In the genomic region with DNA sequence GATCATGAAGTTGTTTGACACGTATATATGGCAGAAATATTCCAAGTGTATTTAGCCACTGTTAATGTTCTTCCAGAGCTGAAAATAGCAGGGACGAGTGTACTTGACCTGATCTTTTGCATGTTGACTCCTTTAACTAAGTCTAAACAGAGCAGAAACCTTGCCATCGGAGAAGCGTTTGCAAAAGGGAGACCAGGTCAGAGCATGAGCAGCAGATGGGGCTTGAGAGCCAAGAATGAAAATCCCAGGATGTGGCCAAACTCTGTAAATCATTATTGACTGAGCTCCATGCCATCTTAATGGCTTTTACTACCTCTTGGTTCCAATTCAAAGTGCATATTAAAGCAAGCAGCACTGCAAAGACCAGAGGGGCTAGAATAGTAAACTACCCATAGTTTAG, we compare ENCODE assay signal across 11 cellular contexts. TPM values are rescaled to one million over a fixed set of nuclear protein-coding genes. Genes with fewer than 3 reads are reported as not detected.
DNase-seq lines count a peak whose midpoint lies in the region; ATAC-seq, FAIRE-seq and TF ChIP-seq lines count a peak whose summit lies in the region.
"Had no signal": no experiment of that assay in that cellular context is flagged by ENCODE, and none has a peak within 500 bp of the region (broad histone marks: within the 10 kb centered on the region; RNA-seq: fewer than 3 reads in every experiment).

No MANE protein-coding gene starts in this region.

- no peak overlapping the region for H3K4me2 ChIP-seq in GM23338

- peaks cover 10% of the 10 kb centered on the region for H3K4me1 Mint-ChIP-seq in GM23338
- H3K4me1 Mint-ChIP-seq in activated naive CD8-positive, alpha-beta T cell treated with anti-CD3 and anti-CD28 coated beads for 36 hours = peaks cover 5% of the 10 kb centered on the region

- peaks cover 2% of the 10 kb centered on the region for H3K27me3 Mint-ChIP-seq in GM23338 (ENCODE audit: insufficient read depth, low read depth, poor library complexity)
- peaks cover 4% of the 10 kb centered on the region for H3K27me3 Mint-ChIP-seq in activated naive CD8-positive, alpha-beta T cell treated with anti-CD3 and anti-CD28 coated beads for 36 hours

- peaks cover 7% of the 10 kb centered on the region for H3K36me3 Mint-ChIP-seq in GM23338 (ENCODE audit: low read depth)
- no peaks in the 10 kb centered on the region for H3K36me3 Mint-ChIP-seq in activated naive CD8-positive, alpha-beta T cell treated with anti-CD3 and anti-CD28 coated beads for 36 hours
- H3K36me3 Mint-ChIP-seq: activated naive CD4-positive, alpha-beta T cell treated with anti-CD3 and anti-CD28 coated beads, Interleukin-2, amount 50 U/mL, for 72 hours had no signal

- H3K4me3 Mint-ChIP-seq in GM23338 = no peak overlapping the region
- H3K4me3 Mint-ChIP-seq in activated naive CD8-positive, alpha-beta T cell treated with anti-CD3 and anti-CD28 coated beads for 36 hours = no peak overlapping the region

- H3K36me3 ChIP-seq in A673 (ENCODE audit: insufficient read depth, low read length, poor library complexity, severe bottlenecking) (no peaks in the 10 kb centered on the region), GM23338 (ENCODE audit: insufficient read depth) (no peaks in the 10 kb centered on the region), kidney (ENCODE audit: control insufficient read depth in 1 of 2, insufficient read depth in 2 of 2, low read length in 2 of 2) (no peaks in the 10 kb centered on the region), ascending aorta (no peaks in the 10 kb centered on the region)

- ATAC-seq in GM23338 = peak; percentile 76
- ATAC-seq: activated naive CD4-positive, alpha-beta T cell treated with anti-CD3 and anti-CD28 coated beads, Interleukin-2, amount 50 U/mL, for 72 hours had no signal

- no peaks in the 10 kb centered on the region for H4K20me1 ChIP-seq in GM23338 (replicated peaks; ENCODE audit: insufficient read depth)

- CTCF ChIA-PET in A673 (lab: Charles Lee) = no interaction called here

- H3K27ac Mint-ChIP-seq in GM23338 = no peak overlapping the region
- H3K27ac Mint-ChIP-seq in activated naive CD8-positive, alpha-beta T cell treated with anti-CD3 and anti-CD28 coated beads for 36 hours = no peak overlapping the region
- H3K27ac Mint-ChIP-seq: activated naive CD4-positive, alpha-beta T cell treated with anti-CD3 and anti-CD28 coated beads, Interleukin-2, amount 50 U/mL, for 72 hours had no signal

- H3K9ac ChIP-seq in kidney (ENCODE audit: low read length in 2 of 2) = no peak overlapping the region

- H3K79me2 ChIP-seq in GM23338 (replicated peaks; ENCODE audit: insufficient read depth) = no peaks in the 10 kb centered on the region

- H3F3A ChIP-seq in GM23338 (replicated peaks; ENCODE audit: low read depth) = no peaks in the 10 kb centered on the region

- peak; percentile 4 for DNase-seq in A673 (ENCODE audit: low spot score)
- peak; percentile 52 for DNase-seq in GM23338 (ENCODE audit: low spot score)
- peak; percentile 26 for DNase-seq in SW480 (ENCODE audit: low spot score)
- no peak for DNase-seq in kidney
- no peak for DNase-seq in NOMO-1 treated with dmso at 0.1 percent for 144 hours (lab: John Stamatoyannopoulos, UW; ENCODE audit: unreplicated experiment)
- DNase-seq in ascending aorta (ENCODE audit: low spot score in 2 of 2) = no peak
- DNase-seq in stimulated activated naive CD4-positive, alpha-beta T cell (lab: John Stamatoyannopoulos, UW) = no peak
- DNase-seq in activated naive CD8-positive, alpha-beta T cell treated with anti-CD3 and anti-CD28 coated beads for 36 hours = no peak

- FAIRE-seq in kidney (lab: Jason Lieb, UNC) = peak; percentile 42

- TF ChIP-seq CTCF in A673 (conservative IDR thresholded peaks at IDR 0.05; ENCODE audit: low read depth, low read length) = no peak
- peak; percentile 48 to 66 for TF ChIP-seq CTCF in GM23338 (conservative IDR thresholded peaks at IDR 0.05; ENCODE audit: low read depth in 2 of 2)
- TF ChIP-seq CTCF in kidney (IDR thresholded peaks at IDR 0.05; ENCODE audit: borderline replicate concordance, extremely low read depth, insufficient read depth) = peak; percentile 49
- no peak for TF ChIP-seq CTCF in ascending aorta (IDR thresholded peaks at IDR 0.05)

- no peaks in the 10 kb centered on the region for H3K9me3 Mint-ChIP-seq in GM23338
- no peaks in the 10 kb centered on the region for H3K9me3 Mint-ChIP-seq in activated naive CD8-positive, alpha-beta T cell treated with anti-CD3 and anti-CD28 coated beads for 36 hours
- H3K9me3 Mint-ChIP-seq: activated naive CD4-positive, alpha-beta T cell treated with anti-CD3 and anti-CD28 coated beads, Interleukin-2, amount 50 U/mL, for 72 hours had no signal

- BruUV-seq in A673 (replicated peaks; lab: Mats Ljungman, UMichigan) = no TSS peak

- H2AFZ ChIP-seq in GM23338 = no peak overlapping the region

- no peaks in the 10 kb centered on the region for H3K9me3 ChIP-seq in A673 (ENCODE audit: low read depth, low read length, poor library complexity, severe bottlenecking)
- no peaks in the 10 kb centered on the region for H3K9me3 ChIP-seq in kidney (ENCODE audit: control insufficient read depth in 1 of 2, low read length in 2 of 2)
- H3K9me3 ChIP-seq in ascending aorta = no peaks in the 10 kb centered on the region

- POLR2A ChIA-PET in A673 (lab: Charles Lee; ENCODE audit: low non-redundant PET) = interaction anchor here (0.7 kb wide), 1 partner anchor 275 kb away, joined by 3 read pairs; no protein-coding TSS in a partner anchor

- peaks cover 6% of the 10 kb centered on the region for H3K9me2 ChIP-seq in GM23338 (ENCODE audit: insufficient read depth)

- H3K4me3 ChIP-seq in A673 (ENCODE audit: low read depth, low read length, poor library complexity, severe bottlenecking) = no peak overlapping the region
- H3K4me3 ChIP-seq in GM23338 = no peak overlapping the region
- no peak overlapping the region for H3K4me3 ChIP-seq in kidney (ENCODE audit: low read length in 2 of 2)
- H3K4me3 ChIP-seq in ascending aorta = no peak overlapping the region

- H3K4me1 ChIP-seq in A673 (ENCODE audit: insufficient read depth, low read length, poor library complexity, severe bottlenecking) = no peaks in the 10 kb centered on the region
- 0 out of 2 replicates have a peak, but pooled peaks cover 7% of the 10 kb centered on the region for H3K4me1 ChIP-seq in GM23338 (ENCODE audit: insufficient read depth)
- H3K4me1 ChIP-seq in kidney (ENCODE audit: control insufficient read depth in 1 of 2, insufficient read depth in 1 of 2, low read depth in 1 of 2, low read length in 2 of 2) = no peaks in the 10 kb centered on the region
- no peaks in the 10 kb centered on the region for H3K4me1 ChIP-seq in ascending aorta

- no peaks in the 10 kb centered on the region for H3K27me3 ChIP-seq in A673 (replicated peaks; ENCODE audit: insufficient read depth, low read depth, low read length, poor library complexity)
- H3K27me3 ChIP-seq in GM23338 (ENCODE audit: insufficient read depth) = no peaks in the 10 kb centered on the region
- H3K27me3 ChIP-seq in ascending aorta = no peaks in the 10 kb centered on the region

- intact Hi-C loops in A673 (cut with micrococcal nuclease; ENCODE audit: unreplicated experiment) (no loop called here), kidney (cut with DNase I) (no loop called here), ascending aorta (cut with DNase I) (no loop called here)

- H3K27ac ChIP-seq in A673 (ENCODE audit: low read depth, low read length, poor library complexity, severe bottlenecking) (no peak overlapping the region), GM23338 (ENCODE audit: low read depth) (no peak overlapping the region), kidney (ENCODE audit: low read depth in 2 of 2, low read length in 2 of 2) (no peak overlapping the region), ascending aorta (no peak overlapping the region)

TF ChIP-seq in GM23338, 12 proteins besides CTCF, POLR2A, EP300 and RAD21:
- TF ChIP-seq ETS1 (IDR thresholded peaks at IDR 0.05) (no peak), ZNF331 (CRISPR knock-in tag; IDR thresholded peaks at IDR 0.05; ENCODE audit: low read depth) (no peak), ZNF114 (CRISPR knock-in tag; IDR thresholded peaks at IDR 0.05) (no peak), JUNB (IDR thresholded peaks at IDR 0.05; ENCODE audit: unreplicated experiment) (no peak), STAT1 (IDR thresholded peaks at IDR 0.05; ENCODE audit: unreplicated experiment) (no peak), NANOG (IDR thresholded peaks at IDR 0.05; ENCODE audit: borderline replicate concordance) (no peak), EZH2 (IDR thresholded peaks at IDR 0.05; ENCODE audit: low read depth, unreplicated experiment) (no peak)

RNA-seq across cellular contexts. Expression of gene FAM216B, which starts 55.5 kb away (rescaled TPM):
- not detected in 2 replicates for total RNA-seq in A673 (2021)
- not detected in 2 replicates for total RNA-seq in GM23338 (2014; rRNA removed; shearing (Covaris generic))
- polyA plus RNA-seq in GM23338 (2016; fragmentation: Nextera tagmentation; extraction: Ambion mirVana) = 0.06 TPM in 1 of 2 replicates, not detected in the other
- total RNA-seq in kidney = 0.09 TPM
- not detected for polyA plus RNA-seq in kidney (ENCODE audit: insufficient read depth, low read depth, low replicate concordance)
- total RNA-seq in ascending aorta = not detected
- total RNA-seq in activated naive CD8-positive, alpha-beta T cell treated with anti-CD3 and anti-CD28 coated beads for 36 hours = not detected
- total RNA-seq: activated naive CD4-positive, alpha-beta T cell treated with anti-CD3 and anti-CD28 coated beads, Interleukin-2, amount 50 U/mL, for 72 hours; Daoy; mononuclear cell had no signal

Comparison
In these comparisons a context has a peak if more than half of its experiments do, and no peak if none do; other contexts are left out.
1. DNase-seq: peak in A673 (single experiment), GM23338 (single experiment) and SW480 (single experiment); none in kidney (single experiment), NOMO-1 treated with dmso at 0.1 percent for 144 hours (single experiment), ascending aorta (0 of 2), stimulated activated naive CD4-positive, alpha-beta T cell (0 of 6) and activated naive CD8-positive, alpha-beta T cell treated with anti-CD3 and anti-CD28 coated beads for 36 hours (single experiment).
2. CTCF ChIP-seq: peak in GM23338 (2 of 2) and kidney (single experiment); none in A673 (single experiment) and ascending aorta (0 of 3).